8 cellular contexts compared by ENCODE assay signal in genomic region chr16:48318630-48319029, GRCh38.
DNase-seq lines count a peak whose midpoint lies in the region; ATAC-seq and TF ChIP-seq lines count a peak whose summit lies in the region.

No MANE protein-coding gene starts in this region.

- no peaks in the 10 kb centered on the region for H3K9me3 Mint-ChIP-seq in dendritic cell treated with granulocyte-macrophage colony-stimulating factor and Interleukin-4, amounts not matched to agents 40 ng/mL and 50 ng/mL, for 4 days
- peaks cover 7% of the 10 kb centered on the region for H3K9me3 Mint-ChIP-seq in mesothelial cell of epicardium

- no peak for TF ChIP-seq POLR2A in suprapubic skin (IDR thresholded peaks at IDR 0.05)

- DNase-seq in SIG-M5 (lab: John Stamatoyannopoulos, UW) (peak; percentile 48), non-pigmented ciliary epithelial cell (ENCODE audit: low read depth) (peak; percentile 37), dedifferentiated amniotic fluid mesenchymal stem cell (ENCODE audit: extremely low spot score) (no peak), mesothelial cell of epicardium (ENCODE audit: low spot score in 2 of 2, unreplicated experiment in 2 of 2) (no peak), suprapubic skin (ENCODE audit: low spot score in 2 of 2) (no peak), NCI-H446 treated with DMSO at 0.1 percent for 48 hours (lab: John Stamatoyannopoulos, UW) (no peak)

- 56% methylated on average over 4 of the region's 4 CpGs for WGBS in suprapubic skin

- no peaks in the 10 kb centered on the region for H3K9me3 ChIP-seq in suprapubic skin

- H3K27me3 Mint-ChIP-seq in dendritic cell treated with granulocyte-macrophage colony-stimulating factor and Interleukin-4, amounts not matched to agents 40 ng/mL and 50 ng/mL, for 4 days = no peaks in the 10 kb centered on the region
- no peaks in the 10 kb centered on the region for H3K27me3 Mint-ChIP-seq in mesothelial cell of epicardium (ENCODE audit: low read depth)

- TF ChIP-seq EP300 in suprapubic skin (IDR thresholded peaks at IDR 0.05) = no peak

- H3K27me3 ChIP-seq in suprapubic skin = no peaks in the 10 kb centered on the region

- H3K36me3 Mint-ChIP-seq in dendritic cell treated with granulocyte-macrophage colony-stimulating factor and Interleukin-4, amounts not matched to agents 40 ng/mL and 50 ng/mL, for 4 days (ENCODE audit: low read depth) = peaks cover 32% of the 10 kb centered on the region
- H3K36me3 Mint-ChIP-seq in mesothelial cell of epicardium = peaks cover 30% of the 10 kb centered on the region

- intact Hi-C loops in dendritic cell treated with granulocyte-macrophage colony-stimulating factor and Interleukin-4, amounts not matched to agents 40 ng/mL and 50 ng/mL, for 4 days (cut with micrococcal nuclease) = no loop called here

- no peak for TF ChIP-seq CTCF in mesothelial cell of epicardium (IDR thresholded peaks at IDR 0.05; ENCODE audit: unreplicated experiment)
- TF ChIP-seq CTCF in suprapubic skin (IDR thresholded peaks at IDR 0.05) = no peak

- peak overlapping the region; percentile 13 for H3K4me3 Mint-ChIP-seq in dendritic cell treated with granulocyte-macrophage colony-stimulating factor and Interleukin-4, amounts not matched to agents 40 ng/mL and 50 ng/mL, for 4 days
- no peak overlapping the region for H3K4me3 Mint-ChIP-seq in mesothelial cell of epicardium

- H3K4me1 Mint-ChIP-seq in dendritic cell treated with granulocyte-macrophage colony-stimulating factor and Interleukin-4, amounts not matched to agents 40 ng/mL and 50 ng/mL, for 4 days (ENCODE audit: low read depth) = peaks cover 18% of the 10 kb centered on the region
- no peaks in the 10 kb centered on the region for H3K4me1 Mint-ChIP-seq in mesothelial cell of epicardium

- peak overlapping the region; percentile 77 for H3K27ac Mint-ChIP-seq in dendritic cell treated with granulocyte-macrophage colony-stimulating factor and Interleukin-4, amounts not matched to agents 40 ng/mL and 50 ng/mL, for 4 days
- H3K27ac Mint-ChIP-seq in mesothelial cell of epicardium = no peak overlapping the region

- no peak overlapping the region for H3K27ac ChIP-seq in suprapubic skin

- H3K4me3 ChIP-seq in suprapubic skin = no peak overlapping the region

- peak; percentile 56 for ATAC-seq in GM21786 (IDR thresholded peaks at IDR 0.05; ENCODE audit: unreplicated experiment)

- peaks cover 17% of the 10 kb centered on the region for H3K36me3 ChIP-seq in suprapubic skin

- H3K4me1 ChIP-seq in suprapubic skin = peaks cover 3% of the 10 kb centered on the region

Comparison
In these comparisons a context has a peak if more than half of its experiments do, and no peak if none do; other contexts are left out.
1. DNase-seq: peak in SIG-M5 (single experiment) and non-pigmented ciliary epithelial cell (single experiment); none in dedifferentiated amniotic fluid mesenchymal stem cell (single experiment), mesothelial cell of epicardium (0 of 2), suprapubic skin (0 of 2) and NCI-H446 treated with DMSO at 0.1 percent for 48 hours (single experiment).